Comparison of ENCODE assay signal across 18 cellular contexts in the genomic region with DNA sequence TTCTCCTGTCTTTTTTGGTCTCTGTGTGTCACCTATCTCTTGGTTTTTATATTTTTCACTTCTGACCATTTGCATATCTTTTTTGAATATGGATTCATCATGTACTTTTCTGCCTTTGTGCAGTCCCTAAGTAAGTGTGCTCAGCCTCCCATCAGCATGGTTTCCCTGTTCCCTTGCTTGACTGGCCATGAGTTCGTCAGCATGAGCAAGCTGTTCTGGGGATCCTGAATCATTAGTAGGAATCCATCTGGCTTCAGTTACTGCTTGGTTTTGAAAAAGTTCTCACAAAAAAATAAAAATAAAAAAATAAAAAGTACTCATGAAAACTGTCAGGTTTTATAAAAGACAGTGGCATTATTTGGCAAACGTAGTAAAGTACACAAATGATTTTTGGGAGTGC.
DNase-seq lines count a peak whose midpoint lies in the region; ATAC-seq and TF ChIP-seq lines count a peak whose summit lies in the region.
"Had no signal": no experiment of that assay in that cellular context is flagged by ENCODE, and none has a peak within 500 bp of the region (broad histone marks: within the 10 kb centered on the region; RNA-seq: fewer than 3 reads in every experiment).

No MANE protein-coding gene starts in this region.

- H3K4me3 ChIP-seq in AG04449 (ENCODE audit: low read depth, low read length) (no peak overlapping the region), fibroblast of the aortic adventitia (ENCODE audit: low read depth, low read length) (no peak overlapping the region)
- H3K4me3 ChIP-seq: coronary artery had no signal

- peaks cover 4% of the 10 kb centered on the region for H3K36me3 Mint-ChIP-seq in activated B cell treated with CpG ODN at 0.5 μM for 24 hours (ENCODE audit: low read depth)

- peaks cover 17% of the 10 kb centered on the region for H3K4me1 Mint-ChIP-seq in activated B cell treated with CpG ODN at 0.5 μM for 24 hours

- POLR2A ChIA-PET in AG04449 (lab: Yijun Ruan, JAX) = no interaction called here
- POLR2A ChIA-PET in activated B cell treated with CpG ODN at 0.5 μM for 24 hours (lab: Charles Lee) = interaction anchor here (0.6 kb wide), 1 partner anchor 102 kb away, joined by 3 read pairs; no protein-coding TSS in a partner anchor

- H3K4me3 Mint-ChIP-seq in activated B cell treated with CpG ODN at 0.5 μM for 24 hours = no peak overlapping the region
- H3K4me3 Mint-ChIP-seq: stimulated activated naive B cell treated with anti-CD40 and anti-IgM and Interleukin-4, amounts not matched to agents 10 μg/mL and 1 μg/mL and 100 μg/mL, for 72 hours had no signal

- ATAC-seq in activated B cell treated with CpG ODN at 0.5 μM for 24 hours (ENCODE audit: low read depth) = no peak
- no peak for ATAC-seq in left colon
- ATAC-seq: PC-3; stimulated activated naive B cell treated with anti-CD40 and anti-IgM and Interleukin-4, amounts not matched to agents 10 μg/mL and 1 μg/mL and 100 μg/mL, for 72 hours had no signal

- peak; percentile 23 for DNase-seq in AG04449 (ENCODE audit: low read depth, low spot score)
- DNase-seq in GM04504 (ENCODE audit: low read depth) = peak; percentile 26
- DNase-seq in activated B cell treated with CpG ODN at 0.5 μM for 24 hours = no peak
- peak; percentile 58 for DNase-seq in fibroblast of the aortic adventitia (ENCODE audit: low read depth)
- no peak for DNase-seq in HuH-7.5 (ENCODE audit: low spot score)
- no peak for DNase-seq in activated naive CD4-positive, alpha-beta T cell treated with Interleukin-2 at 50 U/mL for 16 hours
- DNase-seq in UCSD-AML1 (lab: John Stamatoyannopoulos, UW; ENCODE audit: unreplicated experiment) = no peak
- no peak for DNase-seq in left colon
- DNase-seq: ACHN; activated effector memory CD4-positive, alpha-beta T cell treated with Interleukin-2 at 50 U/mL for 16 hours; aorta; NCI-H1436; NCI-H510A treated with DMSO at 0.1 percent for 48 hours; PC-3; small intestine; stimulated activated naive B cell treated with anti-CD40 and anti-IgM and Interleukin-4, amounts not matched to agents 10 μg/mL and 1 μg/mL and 100 μg/mL, for 72 hours; trophoblast cell had no signal

- H3K9me3 Mint-ChIP-seq in activated B cell treated with CpG ODN at 0.5 μM for 24 hours = peaks cover 2% of the 10 kb centered on the region

- no peaks in the 10 kb centered on the region for H3K27me3 Mint-ChIP-seq in activated B cell treated with CpG ODN at 0.5 μM for 24 hours
- H3K27me3 Mint-ChIP-seq: stimulated activated naive B cell treated with anti-CD40 and anti-IgM and Interleukin-4, amounts not matched to agents 10 μg/mL and 1 μg/mL and 100 μg/mL, for 72 hours had no signal

- TF ChIP-seq CTCF in AG04449 (IDR thresholded peaks at IDR 0.05; ENCODE audit: insufficient read depth, low read length, missing control alignments) (no peak), activated B cell treated with CpG ODN at 0.5 μM for 24 hours (IDR thresholded peaks at IDR 0.05) (no peak), fibroblast of the aortic adventitia (IDR thresholded peaks at IDR 0.05; ENCODE audit: insufficient read depth, low read length) (no peak)

- H3K27ac Mint-ChIP-seq in activated B cell treated with CpG ODN at 0.5 μM for 24 hours = peak overlapping the region; percentile 27
- H3K27ac Mint-ChIP-seq: stimulated activated naive B cell treated with anti-CD40 and anti-IgM and Interleukin-4, amounts not matched to agents 10 μg/mL and 1 μg/mL and 100 μg/mL, for 72 hours had no signal

- intact Hi-C loops in activated B cell treated with CpG ODN at 0.5 μM for 24 hours (cut with micrococcal nuclease) = no loop called here
- intact Hi-C loops in left colon (cut with DNase I, micrococcal nuclease) = no loop called here

- CTCF ChIA-PET in AG04449 (lab: Yijun Ruan, JAX) (no interaction called here), activated B cell treated with CpG ODN at 0.5 μM for 24 hours (lab: Charles Lee) (no interaction called here)

Comparison
In these comparisons a context has a peak if more than half of its experiments do, and no peak if none do; other contexts are left out.
1. DNase-seq: peak in AG04449 (single experiment), GM04504 (single experiment) and fibroblast of the aortic adventitia (single experiment); none in activated B cell treated with CpG ODN at 0.5 μM for 24 hours (single experiment), HuH-7.5 (single experiment), activated naive CD4-positive, alpha-beta T cell treated with Interleukin-2 at 50 U/mL for 16 hours (single experiment), UCSD-AML1 (single experiment) and left colon (0 of 2).